In the genomic region with DNA sequence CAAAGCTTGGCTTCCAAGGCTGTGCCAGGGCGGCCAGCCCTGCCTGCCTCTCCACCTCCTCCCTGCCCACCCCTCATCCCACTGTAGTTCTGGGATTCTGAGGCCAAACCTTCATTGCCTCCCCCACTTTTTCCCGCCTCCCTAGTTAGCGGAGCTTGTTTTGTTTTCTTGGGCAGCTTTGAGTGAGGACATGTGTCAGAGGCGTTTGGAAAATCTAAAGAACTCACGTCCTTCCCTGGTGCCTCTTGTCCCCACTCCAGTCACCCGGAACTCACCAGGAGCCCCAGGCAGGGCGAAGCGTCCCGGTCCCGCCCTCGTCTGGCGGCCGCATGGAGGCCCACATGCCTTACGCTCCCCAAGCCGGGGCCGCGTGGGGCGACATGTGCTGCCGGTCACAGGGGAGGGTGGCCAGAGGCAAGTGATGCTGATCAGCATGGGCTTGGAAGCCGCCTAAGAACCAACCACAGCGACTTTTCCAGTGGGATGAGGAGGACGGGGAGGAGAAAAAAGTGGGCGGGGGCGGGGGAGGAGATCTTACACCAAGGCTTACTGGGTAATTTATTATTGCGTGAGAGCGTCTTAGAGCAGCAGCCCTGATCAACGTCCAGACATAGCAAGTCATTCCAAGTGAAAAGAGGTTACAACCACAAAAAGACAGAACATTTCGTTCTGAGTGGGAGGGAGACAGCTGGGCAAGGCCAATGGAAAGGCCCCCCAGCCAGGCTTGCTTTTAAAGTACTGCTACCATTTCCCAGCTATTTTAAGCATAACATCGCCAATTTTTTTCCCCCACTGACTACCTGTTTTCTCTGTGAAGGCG, we compare ENCODE assay signal across 1 cellular context.
TF ChIP-seq lines count a peak whose summit lies in the region.

No MANE protein-coding gene starts in this region.

TF ChIP-seq in K562, 482 proteins besides CTCF, POLR2A, EP300 and RAD21 (continued from another document and continues in another):
- TF ChIP-seq, protein P1, sequence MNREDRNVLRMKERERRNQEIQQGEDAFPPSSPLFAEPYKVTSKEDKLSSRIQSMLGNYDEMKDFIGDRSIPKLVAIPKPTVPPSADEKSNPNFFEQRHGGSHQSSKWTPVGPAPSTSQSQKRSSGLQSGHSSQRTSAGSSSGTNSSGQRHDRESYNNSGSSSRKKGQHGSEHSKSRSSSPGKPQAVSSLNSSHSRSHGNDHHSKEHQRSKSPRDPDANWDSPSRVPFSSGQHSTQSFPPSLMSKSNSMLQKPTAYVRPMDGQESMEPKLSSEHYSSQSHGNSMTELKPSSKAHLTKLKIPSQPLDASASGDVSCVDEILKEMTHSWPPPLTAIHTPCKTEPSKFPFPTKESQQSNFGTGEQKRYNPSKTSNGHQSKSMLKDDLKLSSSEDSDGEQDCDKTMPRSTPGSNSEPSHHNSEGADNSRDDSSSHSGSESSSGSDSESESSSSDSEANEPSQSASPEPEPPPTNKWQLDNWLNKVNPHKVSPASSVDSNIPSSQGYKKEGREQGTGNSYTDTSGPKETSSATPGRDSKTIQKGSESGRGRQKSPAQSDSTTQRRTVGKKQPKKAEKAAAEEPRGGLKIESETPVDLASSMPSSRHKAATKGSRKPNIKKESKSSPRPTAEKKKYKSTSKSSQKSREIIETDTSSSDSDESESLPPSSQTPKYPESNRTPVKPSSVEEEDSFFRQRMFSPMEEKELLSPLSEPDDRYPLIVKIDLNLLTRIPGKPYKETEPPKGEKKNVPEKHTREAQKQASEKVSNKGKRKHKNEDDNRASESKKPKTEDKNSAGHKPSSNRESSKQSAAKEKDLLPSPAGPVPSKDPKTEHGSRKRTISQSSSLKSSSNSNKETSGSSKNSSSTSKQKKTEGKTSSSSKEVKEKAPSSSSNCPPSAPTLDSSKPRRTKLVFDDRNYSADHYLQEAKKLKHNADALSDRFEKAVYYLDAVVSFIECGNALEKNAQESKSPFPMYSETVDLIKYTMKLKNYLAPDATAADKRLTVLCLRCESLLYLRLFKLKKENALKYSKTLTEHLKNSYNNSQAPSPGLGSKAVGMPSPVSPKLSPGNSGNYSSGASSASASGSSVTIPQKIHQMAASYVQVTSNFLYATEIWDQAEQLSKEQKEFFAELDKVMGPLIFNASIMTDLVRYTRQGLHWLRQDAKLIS (CRISPR knock-in tag; IDR thresholded peaks at IDR 0.05) = 0 out of 2 replicates have a peak, but pooled peaks have one; percentile 49
- TF ChIP-seq PCBP2 (IDR thresholded peaks at IDR 0.05; ENCODE audit: low read depth, low read length, poor library complexity, severe bottlenecking) = no peak
- TF ChIP-seq, protein P2, sequence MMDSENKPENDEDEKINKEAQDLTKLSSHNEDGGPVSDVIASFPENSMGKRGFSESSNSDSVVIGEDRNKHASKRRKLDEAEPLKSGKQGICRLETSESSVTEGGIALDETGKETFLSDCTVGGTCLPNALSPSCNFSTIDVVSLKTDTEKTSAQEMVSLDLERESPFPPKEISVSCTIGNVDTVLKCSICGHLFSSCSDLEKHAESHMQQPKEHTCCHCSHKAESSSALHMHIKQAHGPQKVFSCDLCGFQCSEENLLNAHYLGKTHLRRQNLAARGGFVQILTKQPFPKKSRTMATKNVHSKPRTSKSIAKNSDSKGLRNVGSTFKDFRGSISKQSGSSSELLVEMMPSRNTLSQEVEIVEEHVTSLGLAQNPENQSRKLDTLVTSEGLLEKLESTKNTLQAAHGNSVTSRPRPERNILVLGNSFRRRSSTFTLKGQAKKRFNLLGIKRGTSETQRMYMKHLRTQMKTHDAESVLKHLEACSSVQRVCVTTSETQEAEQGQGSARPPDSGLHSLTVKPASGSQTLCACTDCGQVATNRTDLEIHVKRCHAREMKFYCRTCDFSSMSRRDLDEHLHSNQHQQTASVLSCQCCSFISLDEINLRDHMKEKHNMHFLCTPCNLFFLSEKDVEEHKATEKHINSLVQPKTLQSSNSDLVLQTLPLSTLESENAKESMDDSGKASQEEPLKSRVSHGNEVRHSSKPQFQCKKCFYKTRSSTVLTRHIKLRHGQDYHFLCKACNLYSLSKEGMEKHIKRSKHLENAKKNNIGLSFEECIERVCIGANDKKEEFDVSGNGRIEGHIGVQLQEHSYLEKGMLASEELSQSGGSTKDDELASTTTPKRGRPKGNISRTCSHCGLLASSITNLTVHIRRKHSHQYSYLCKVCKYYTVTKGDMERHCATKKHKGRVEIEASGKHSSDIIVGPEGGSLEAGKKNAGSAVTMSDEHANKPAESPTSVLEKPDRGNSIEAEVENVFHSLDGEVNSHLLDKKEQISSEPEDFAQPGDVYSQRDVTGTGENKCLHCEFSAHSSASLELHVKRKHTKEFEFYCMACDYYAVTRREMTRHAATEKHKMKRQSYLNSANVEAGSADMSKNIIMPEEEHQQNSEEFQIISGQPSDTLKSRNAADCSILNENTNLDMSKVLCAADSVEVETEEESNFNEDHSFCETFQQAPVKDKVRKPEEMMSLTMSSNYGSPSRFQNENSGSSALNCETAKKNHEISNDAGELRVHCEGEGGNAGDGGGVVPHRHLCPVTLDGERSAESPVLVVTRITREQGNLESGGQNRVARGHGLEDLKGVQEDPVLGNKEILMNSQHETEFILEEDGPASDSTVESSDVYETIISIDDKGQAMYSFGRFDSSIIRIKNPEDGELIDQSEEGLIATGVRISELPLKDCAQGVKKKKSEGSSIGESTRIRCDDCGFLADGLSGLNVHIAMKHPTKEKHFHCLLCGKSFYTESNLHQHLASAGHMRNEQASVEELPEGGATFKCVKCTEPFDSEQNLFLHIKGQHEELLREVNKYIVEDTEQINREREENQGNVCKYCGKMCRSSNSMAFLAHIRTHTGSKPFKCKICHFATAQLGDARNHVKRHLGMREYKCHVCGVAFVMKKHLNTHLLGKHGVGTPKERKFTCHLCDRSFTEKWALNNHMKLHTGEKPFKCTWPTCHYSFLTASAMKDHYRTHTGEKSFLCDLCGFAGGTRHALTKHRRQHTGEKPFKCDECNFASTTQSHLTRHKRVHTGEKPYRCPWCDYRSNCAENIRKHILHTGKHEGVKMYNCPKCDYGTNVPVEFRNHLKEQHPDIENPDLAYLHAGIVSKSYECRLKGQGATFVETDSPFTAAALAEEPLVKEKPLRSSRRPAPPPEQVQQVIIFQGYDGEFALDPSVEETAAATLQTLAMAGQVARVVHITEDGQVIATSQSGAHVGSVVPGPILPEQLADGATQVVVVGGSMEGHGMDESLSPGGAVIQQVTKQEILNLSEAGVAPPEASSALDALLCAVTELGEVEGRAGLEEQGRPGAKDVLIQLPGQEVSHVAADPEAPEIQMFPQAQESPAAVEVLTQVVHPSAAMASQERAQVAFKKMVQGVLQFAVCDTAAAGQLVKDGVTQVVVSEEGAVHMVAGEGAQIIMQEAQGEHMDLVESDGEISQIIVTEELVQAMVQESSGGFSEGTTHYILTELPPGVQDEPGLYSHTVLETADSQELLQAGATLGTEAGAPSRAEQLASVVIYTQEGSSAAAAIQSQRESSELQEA (IDR thresholded peaks at IDR 0.05; ENCODE audit: low read depth) = no peak
- TF ChIP-seq ZNF134 (CRISPR knock-in tag; conservative IDR thresholded peaks at IDR 0.05) = no peak
- TF ChIP-seq ZNF717 (CRISPR knock-in tag; IDR thresholded peaks at IDR 0.05) = no peak
- TF ChIP-seq ZBTB17 (CRISPR knock-in tag; IDR thresholded peaks at IDR 0.05) = no peak
- no peak for TF ChIP-seq CHD1 (IDR thresholded peaks at IDR 0.05; ENCODE audit: low read length)
- no peak for TF ChIP-seq ZNF766 (CRISPR knock-in tag; conservative IDR thresholded peaks at IDR 0.05)
- no peak for TF ChIP-seq SNIP1 (IDR thresholded peaks at IDR 0.05; ENCODE audit: low read depth)
- no peak for TF ChIP-seq TCF7L2 (IDR thresholded peaks at IDR 0.05; ENCODE audit: low read depth, low read length)
- TF ChIP-seq, protein P3, sequence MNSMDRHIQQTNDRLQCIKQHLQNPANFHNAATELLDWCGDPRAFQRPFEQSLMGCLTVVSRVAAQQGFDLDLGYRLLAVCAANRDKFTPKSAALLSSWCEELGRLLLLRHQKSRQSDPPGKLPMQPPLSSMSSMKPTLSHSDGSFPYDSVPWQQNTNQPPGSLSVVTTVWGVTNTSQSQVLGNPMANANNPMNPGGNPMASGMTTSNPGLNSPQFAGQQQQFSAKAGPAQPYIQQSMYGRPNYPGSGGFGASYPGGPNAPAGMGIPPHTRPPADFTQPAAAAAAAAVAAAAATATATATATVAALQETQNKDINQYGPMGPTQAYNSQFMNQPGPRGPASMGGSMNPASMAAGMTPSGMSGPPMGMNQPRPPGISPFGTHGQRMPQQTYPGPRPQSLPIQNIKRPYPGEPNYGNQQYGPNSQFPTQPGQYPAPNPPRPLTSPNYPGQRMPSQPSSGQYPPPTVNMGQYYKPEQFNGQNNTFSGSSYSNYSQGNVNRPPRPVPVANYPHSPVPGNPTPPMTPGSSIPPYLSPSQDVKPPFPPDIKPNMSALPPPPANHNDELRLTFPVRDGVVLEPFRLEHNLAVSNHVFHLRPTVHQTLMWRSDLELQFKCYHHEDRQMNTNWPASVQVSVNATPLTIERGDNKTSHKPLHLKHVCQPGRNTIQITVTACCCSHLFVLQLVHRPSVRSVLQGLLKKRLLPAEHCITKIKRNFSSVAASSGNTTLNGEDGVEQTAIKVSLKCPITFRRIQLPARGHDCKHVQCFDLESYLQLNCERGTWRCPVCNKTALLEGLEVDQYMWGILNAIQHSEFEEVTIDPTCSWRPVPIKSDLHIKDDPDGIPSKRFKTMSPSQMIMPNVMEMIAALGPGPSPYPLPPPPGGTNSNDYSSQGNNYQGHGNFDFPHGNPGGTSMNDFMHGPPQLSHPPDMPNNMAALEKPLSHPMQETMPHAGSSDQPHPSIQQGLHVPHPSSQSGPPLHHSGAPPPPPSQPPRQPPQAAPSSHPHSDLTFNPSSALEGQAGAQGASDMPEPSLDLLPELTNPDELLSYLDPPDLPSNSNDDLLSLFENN (IDR thresholded peaks at IDR 0.05; ENCODE audit: low read depth in 2 of 2, low read length in 2 of 2) = no peak
- no peak for TF ChIP-seq ZNF239 (CRISPR knock-in tag; IDR thresholded peaks at IDR 0.05)
- no peak for TF ChIP-seq FOXA1 (IDR thresholded peaks at IDR 0.05; ENCODE audit: borderline replicate concordance)
- TF ChIP-seq, protein P4, sequence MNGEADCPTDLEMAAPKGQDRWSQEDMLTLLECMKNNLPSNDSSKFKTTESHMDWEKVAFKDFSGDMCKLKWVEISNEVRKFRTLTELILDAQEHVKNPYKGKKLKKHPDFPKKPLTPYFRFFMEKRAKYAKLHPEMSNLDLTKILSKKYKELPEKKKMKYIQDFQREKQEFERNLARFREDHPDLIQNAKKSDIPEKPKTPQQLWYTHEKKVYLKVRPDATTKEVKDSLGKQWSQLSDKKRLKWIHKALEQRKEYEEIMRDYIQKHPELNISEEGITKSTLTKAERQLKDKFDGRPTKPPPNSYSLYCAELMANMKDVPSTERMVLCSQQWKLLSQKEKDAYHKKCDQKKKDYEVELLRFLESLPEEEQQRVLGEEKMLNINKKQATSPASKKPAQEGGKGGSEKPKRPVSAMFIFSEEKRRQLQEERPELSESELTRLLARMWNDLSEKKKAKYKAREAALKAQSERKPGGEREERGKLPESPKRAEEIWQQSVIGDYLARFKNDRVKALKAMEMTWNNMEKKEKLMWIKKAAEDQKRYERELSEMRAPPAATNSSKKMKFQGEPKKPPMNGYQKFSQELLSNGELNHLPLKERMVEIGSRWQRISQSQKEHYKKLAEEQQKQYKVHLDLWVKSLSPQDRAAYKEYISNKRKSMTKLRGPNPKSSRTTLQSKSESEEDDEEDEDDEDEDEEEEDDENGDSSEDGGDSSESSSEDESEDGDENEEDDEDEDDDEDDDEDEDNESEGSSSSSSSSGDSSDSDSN (IDR thresholded peaks at IDR 0.05; ENCODE audit: borderline replicate concordance in 1 of 2, low read depth in 2 of 2, low read length in 2 of 2) = peak; percentile 34 to 87; a peak in 3 of 4 replicates
- no peak for TF ChIP-seq CC2D1A (IDR thresholded peaks at IDR 0.05)
- TF ChIP-seq, protein P5, sequence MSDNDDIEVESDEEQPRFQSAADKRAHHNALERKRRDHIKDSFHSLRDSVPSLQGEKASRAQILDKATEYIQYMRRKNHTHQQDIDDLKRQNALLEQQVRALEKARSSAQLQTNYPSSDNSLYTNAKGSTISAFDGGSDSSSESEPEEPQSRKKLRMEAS (CRISPR knock-in tag; IDR thresholded peaks at IDR 0.05) = peak; percentile 99
- TF ChIP-seq, protein P6, sequence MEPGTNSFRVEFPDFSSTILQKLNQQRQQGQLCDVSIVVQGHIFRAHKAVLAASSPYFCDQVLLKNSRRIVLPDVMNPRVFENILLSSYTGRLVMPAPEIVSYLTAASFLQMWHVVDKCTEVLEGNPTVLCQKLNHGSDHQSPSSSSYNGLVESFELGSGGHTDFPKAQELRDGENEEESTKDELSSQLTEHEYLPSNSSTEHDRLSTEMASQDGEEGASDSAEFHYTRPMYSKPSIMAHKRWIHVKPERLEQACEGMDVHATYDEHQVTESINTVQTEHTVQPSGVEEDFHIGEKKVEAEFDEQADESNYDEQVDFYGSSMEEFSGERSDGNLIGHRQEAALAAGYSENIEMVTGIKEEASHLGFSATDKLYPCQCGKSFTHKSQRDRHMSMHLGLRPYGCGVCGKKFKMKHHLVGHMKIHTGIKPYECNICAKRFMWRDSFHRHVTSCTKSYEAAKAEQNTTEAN (CRISPR knock-in tag; IDR thresholded peaks at IDR 0.05) = no peak
- peak; percentile 88 for TF ChIP-seq POLR2G (IDR thresholded peaks at IDR 0.05; ENCODE audit: low read depth, low read length)
- TF ChIP-seq ATF7 (IDR thresholded peaks at IDR 0.05) = peak; percentile 49; the same call in 1 of the 2 replicates
- TF ChIP-seq, protein P7, sequence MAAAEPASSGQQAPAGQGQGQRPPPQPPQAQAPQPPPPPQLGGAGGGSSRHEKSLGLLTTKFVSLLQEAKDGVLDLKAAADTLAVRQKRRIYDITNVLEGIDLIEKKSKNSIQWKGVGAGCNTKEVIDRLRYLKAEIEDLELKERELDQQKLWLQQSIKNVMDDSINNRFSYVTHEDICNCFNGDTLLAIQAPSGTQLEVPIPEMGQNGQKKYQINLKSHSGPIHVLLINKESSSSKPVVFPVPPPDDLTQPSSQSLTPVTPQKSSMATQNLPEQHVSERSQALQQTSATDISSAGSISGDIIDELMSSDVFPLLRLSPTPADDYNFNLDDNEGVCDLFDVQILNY (CRISPR knock-in tag; IDR thresholded peaks at IDR 0.05) = peak; percentile 60; the same call in 1 of the 2 replicates
- no peak for TF ChIP-seq BMI1 (IDR thresholded peaks at IDR 0.05; ENCODE audit: low read length)
- TF ChIP-seq ZNF263 (CRISPR knock-in tag; IDR thresholded peaks at IDR 0.05; ENCODE audit: borderline replicate concordance) = peak; percentile 92
- TF ChIP-seq ZNF282 (CRISPR knock-in tag; IDR thresholded peaks at IDR 0.05) = no peak; the same call in 1 of the 2 replicates
- TF ChIP-seq, protein P8, sequence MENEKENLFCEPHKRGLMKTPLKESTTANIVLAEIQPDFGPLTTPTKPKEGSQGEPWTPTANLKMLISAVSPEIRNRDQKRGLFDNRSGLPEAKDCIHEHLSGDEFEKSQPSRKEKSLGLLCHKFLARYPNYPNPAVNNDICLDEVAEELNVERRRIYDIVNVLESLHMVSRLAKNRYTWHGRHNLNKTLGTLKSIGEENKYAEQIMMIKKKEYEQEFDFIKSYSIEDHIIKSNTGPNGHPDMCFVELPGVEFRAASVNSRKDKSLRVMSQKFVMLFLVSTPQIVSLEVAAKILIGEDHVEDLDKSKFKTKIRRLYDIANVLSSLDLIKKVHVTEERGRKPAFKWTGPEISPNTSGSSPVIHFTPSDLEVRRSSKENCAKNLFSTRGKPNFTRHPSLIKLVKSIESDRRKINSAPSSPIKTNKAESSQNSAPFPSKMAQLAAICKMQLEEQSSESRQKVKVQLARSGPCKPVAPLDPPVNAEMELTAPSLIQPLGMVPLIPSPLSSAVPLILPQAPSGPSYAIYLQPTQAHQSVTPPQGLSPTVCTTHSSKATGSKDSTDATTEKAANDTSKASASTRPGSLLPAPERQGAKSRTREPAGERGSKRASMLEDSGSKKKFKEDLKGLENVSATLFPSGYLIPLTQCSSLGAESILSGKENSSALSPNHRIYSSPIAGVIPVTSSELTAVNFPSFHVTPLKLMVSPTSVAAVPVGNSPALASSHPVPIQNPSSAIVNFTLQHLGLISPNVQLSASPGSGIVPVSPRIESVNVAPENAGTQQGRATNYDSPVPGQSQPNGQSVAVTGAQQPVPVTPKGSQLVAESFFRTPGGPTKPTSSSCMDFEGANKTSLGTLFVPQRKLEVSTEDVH (IDR thresholded peaks at IDR 0.05; ENCODE audit: low read depth, partially characterized antibody) = no peak
- no peak for TF ChIP-seq ZNF384 (IDR thresholded peaks at IDR 0.05; ENCODE audit: low read depth, low read length)
- TF ChIP-seq SP1 (CRISPR knock-in tag; IDR thresholded peaks at IDR 0.05) = peak; percentile 35; the same call in 1 of the 2 replicates
- no peak for TF ChIP-seq HNRNPK (IDR thresholded peaks at IDR 0.05; ENCODE audit: low read depth, low read length, poor library complexity, severe bottlenecking)
